25 cellular contexts compared by ENCODE assay signal in genomic region chr4:72341432-72341820, GRCh38.
"Had no signal": no experiment of that assay in that cellular context is flagged by ENCODE, and none has a peak within 500 bp of the region (broad histone marks: within the 10 kb centered on the region; RNA-seq: fewer than 3 reads in every experiment).

No MANE protein-coding gene starts in this region.

- H3K4me1 ChIP-seq: lower lobe of right lung, parathyroid adenoma, thyroid gland had no signal

- H2AFZ ChIP-seq: parathyroid adenoma had no signal

- H3K36me3 ChIP-seq: esophagus squamous epithelium, lower lobe of right lung, neutrophil, thyroid gland had no signal

- H3K36me3 Mint-ChIP-seq: immature natural killer cell; naive B cell; natural killer cell treated with Interleukin-12 subunit alpha and Interleukin-12 subunit beta and Interleukin-15 and Interleukin-18, amount 100 ng/mL, for 72 hours had no signal

- H3K79me2 ChIP-seq: parathyroid adenoma had no signal

- H3K4me3 Mint-ChIP-seq: immature natural killer cell; naive B cell; natural killer cell treated with Interleukin-12 subunit alpha and Interleukin-12 subunit beta and Interleukin-15 and Interleukin-18, amount 100 ng/mL, for 72 hours; neural crest cell; stimulated activated naive CD8-positive, alpha-beta T cell treated with anti-CD3 and anti-CD28 coated beads, Interleukin-15, amount 100 ng/mL, for 72 hours had no signal

- H3K9ac ChIP-seq: parathyroid adenoma had no signal

- H3K9me3 Mint-ChIP-seq: naive B cell; natural killer cell treated with Interleukin-12 subunit alpha and Interleukin-12 subunit beta and Interleukin-15 and Interleukin-18, amount 100 ng/mL, for 72 hours; neural crest cell; stimulated activated naive CD8-positive, alpha-beta T cell treated with anti-CD3 and anti-CD28 coated beads, Interleukin-15, amount 100 ng/mL, for 72 hours had no signal

- ATAC-seq: left ventricle myocardium superior; lower lobe of right lung; mucosa of descending colon; natural killer cell treated with Interleukin-12 subunit alpha and Interleukin-12 subunit beta and Interleukin-15 and Interleukin-18, amount 100 ng/mL, for 72 hours; sciatic nerve; stimulated activated naive CD8-positive, alpha-beta T cell treated with anti-CD3 and anti-CD28 coated beads, Interleukin-15, amount 100 ng/mL, for 72 hours had no signal

- H3K9me3 ChIP-seq: esophagus squamous epithelium, lower lobe of right lung, mucosa of descending colon, neutrophil, thyroid gland had no signal

- H3K27me3 Mint-ChIP-seq: natural killer cell treated with Interleukin-12 subunit alpha and Interleukin-12 subunit beta and Interleukin-15 and Interleukin-18, amount 100 ng/mL, for 72 hours; progenitor cell of endocrine pancreas; stimulated activated naive CD8-positive, alpha-beta T cell treated with anti-CD3 and anti-CD28 coated beads, Interleukin-15, amount 100 ng/mL, for 72 hours had no signal

- H3K4me1 Mint-ChIP-seq: immature natural killer cell; naive B cell; neural crest cell; stimulated activated naive CD8-positive, alpha-beta T cell treated with anti-CD3 and anti-CD28 coated beads, Interleukin-15, amount 100 ng/mL, for 72 hours had no signal

- DNase-seq: effector memory CD4-positive, alpha-beta T cell; erythroblast; esophagus squamous epithelium; foreskin melanocyte; hypothalamus; immature natural killer cell; left ventricle myocardium superior; lower lobe of right lung; mucosa of descending colon; naive B cell; stimulated activated CD4-positive, alpha-beta T cell treated with anti-CD3 and anti-CD28 coated beads, Interleukin-12 subunit alpha, Interleukin-12 subunit beta, amount 100 ng/mL, for 4 hours; stimulated activated CD4-positive, alpha-beta T cell treated with anti-CD3 and anti-CD28 coated beads, Interleukin-1b, Interleukin-23, amount 100 ng/mL, for 48 hours; stimulated activated CD4-positive, alpha-beta T cell treated with anti-CD3 and anti-CD28 coated beads, Interleukin-4, amount 100 ng/mL, for 1 hour; stimulated activated CD8-positive, alpha-beta memory T cell treated with anti-CD3 and anti-CD28 coated beads, Interleukin-4, amount 100 ng/mL, for 48 hours; stimulated activated naive CD4-positive, alpha-beta T cell; stimulated activated naive CD8-positive, alpha-beta T cell treated with anti-CD3 and anti-CD28 coated beads, Interleukin-15, amount 100 ng/mL, for 72 hours; thyroid gland; trophoblast cell had no signal

- H3K27ac Mint-ChIP-seq: immature natural killer cell; naive B cell; natural killer cell treated with Interleukin-12 subunit alpha and Interleukin-12 subunit beta and Interleukin-15 and Interleukin-18, amount 100 ng/mL, for 72 hours; progenitor cell of endocrine pancreas; stimulated activated naive CD8-positive, alpha-beta T cell treated with anti-CD3 and anti-CD28 coated beads, Interleukin-15, amount 100 ng/mL, for 72 hours had no signal

- H3K27me3 ChIP-seq: esophagus squamous epithelium, neutrophil, thyroid gland had no signal

- H3K4me2 ChIP-seq: smooth muscle cell had no signal

- H3K4me3 ChIP-seq: esophagus squamous epithelium, lower lobe of right lung, mucosa of descending colon, smooth muscle cell, thyroid gland had no signal
